Comparison of ENCODE assay signal across 23 cellular contexts in the genomic region with DNA sequence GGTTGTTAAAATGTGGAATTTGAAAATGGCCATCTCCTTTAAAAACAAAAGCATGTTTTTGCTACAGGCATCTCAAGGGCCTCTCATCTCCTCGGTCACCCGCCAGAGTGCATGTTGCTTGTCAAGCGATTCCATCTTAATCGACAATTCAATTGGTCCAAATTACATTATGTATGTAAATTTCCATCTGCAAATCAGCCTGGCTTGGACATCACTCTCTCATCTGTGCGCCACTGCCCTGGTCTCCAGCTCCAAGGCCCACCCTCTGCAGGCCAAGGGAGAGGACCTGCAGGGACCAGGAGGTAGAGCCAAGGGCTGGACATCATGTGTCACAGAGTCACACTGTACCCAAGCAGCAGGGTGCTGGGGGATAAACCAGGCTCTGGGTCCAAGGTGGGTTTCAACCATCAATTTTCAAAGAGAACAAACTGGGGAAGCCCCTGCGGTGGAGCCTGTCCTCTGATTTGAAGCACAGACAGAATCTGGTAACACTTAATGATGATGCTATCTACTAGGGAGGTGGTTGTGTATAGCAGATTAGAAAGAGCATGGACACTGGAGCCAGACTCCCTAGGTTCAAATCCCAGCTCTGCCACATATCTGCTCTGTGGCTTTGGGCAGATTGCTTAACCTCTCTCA.
"Had no signal": no experiment of that assay in that cellular context is flagged by ENCODE, and none has a peak within 500 bp of the region (broad histone marks: within the 10 kb centered on the region; RNA-seq: fewer than 3 reads in every experiment).

No MANE protein-coding gene starts in this region.

- H3K27me3 ChIP-seq: gastrocnemius medialis, pancreas, sigmoid colon had no signal

- H3K27ac ChIP-seq: gastrocnemius medialis, pancreas, prostate gland, sigmoid colon had no signal

- H3K4me3 ChIP-seq: gastrocnemius medialis, pancreas, prostate gland, sigmoid colon had no signal

- H3K4me1 ChIP-seq: gastrocnemius medialis, pancreas, prostate gland had no signal

- ATAC-seq: activated CD4-positive, alpha-beta T cell treated with anti-CD3 and anti-CD28 coated beads for 36 hours; activated CD8-positive, alpha-beta memory T cell treated with anti-CD3 and anti-CD28 coated beads, Interleukin-2, amount 10 ng/mL, durations not matched to agents 7 days and 5 days; activated CD8-positive, alpha-beta T cell treated with anti-CD3 and anti-CD28 coated beads, Interleukin-2, amount 10 ng/mL, durations not matched to agents 7 days and 5 days; activated naive CD4-positive, alpha-beta T cell treated with anti-CD3 and anti-CD28 coated beads, Interleukin-2, amount 50 U/mL, for 72 hours; gastrocnemius medialis; left cardiac atrium; pancreas; stimulated activated memory B cell treated with anti-CD40 and anti-IgM and Interleukin-4, amounts not matched to agents 10 μg/mL and 1 μg/mL and 100 μg/mL, for 72 hours; stimulated activated naive CD8-positive, alpha-beta T cell treated with anti-CD3 and anti-CD28 coated beads, Interleukin-15, amount 100 ng/mL, for 72 hours; T-cell had no signal

- DNase-seq: activated CD4-positive, alpha-beta T cell treated with anti-CD3 and anti-CD28 coated beads for 36 hours; activated CD4-positive, CD25-positive, alpha-beta regulatory T cell; activated CD8-positive, alpha-beta memory T cell treated with anti-CD3 and anti-CD28 coated beads, Interleukin-2, amount 10 ng/mL, durations not matched to agents 7 days and 5 days; activated CD8-positive, alpha-beta T cell treated with anti-CD3 and anti-CD28 coated beads, Interleukin-2, amount 10 ng/mL, durations not matched to agents 7 days and 5 days; activated naive CD4-positive, alpha-beta T cell; activated T-cell treated with anti-CD3 and anti-CD28 coated beads, Interleukin-2, amount 50 U/mL, for 48 hours; effector memory CD4-positive, alpha-beta T cell; gastrocnemius medialis; glutamatergic neuron; left cardiac atrium; mammary epithelial cell; pancreas; sigmoid colon; small intestine; stimulated activated CD4-positive, alpha-beta T cell treated with anti-CD3 and anti-CD28 coated beads, Interleukin-1b, Interleukin-23, amount 100 ng/mL, for 48 hours; stimulated activated CD4-positive, alpha-beta T cell treated with anti-CD3 and anti-CD28 coated beads, Interleukin-4, amount 100 ng/mL, for 4 hours; stimulated activated CD8-positive, alpha-beta memory T cell treated with anti-CD3 and anti-CD28 coated beads, Interleukin-4, amount 100 ng/mL, for 48 hours; stimulated activated naive CD8-positive, alpha-beta T cell treated with anti-CD3 and anti-CD28 coated beads, Interleukin-15, amount 100 ng/mL, for 72 hours; substantia nigra; T-cell had no signal

- H3K9me3 ChIP-seq: gastrocnemius medialis, pancreas, prostate gland, sigmoid colon had no signal

- H3K36me3 ChIP-seq: gastrocnemius medialis, pancreas, prostate gland, sigmoid colon had no signal
